18 cellular contexts compared by ENCODE assay signal in genomic region chr6:12280458-12280857, GRCh38. TPM values are rescaled to one million over a fixed set of nuclear protein-coding genes. Genes with fewer than 3 reads are reported as not detected.
DNase-seq lines count a peak whose midpoint lies in the region; ATAC-seq, FAIRE-seq and TF ChIP-seq lines count a peak whose summit lies in the region.
"Had no signal": no experiment of that assay in that cellular context is flagged by ENCODE, and none has a peak within 500 bp of the region (broad histone marks: within the 10 kb centered on the region; RNA-seq: fewer than 3 reads in every experiment).

No MANE protein-coding gene starts in this region.

- peak overlapping the region; percentile 58; the same call in 1 of the 2 replicates for H3K27ac ChIP-seq in ACC112 (ENCODE audit: low read depth, low read length)
- H3K27ac ChIP-seq in IMR-90 (ENCODE audit: insufficient read depth, low read length): no peak overlapping the region
- H3K27ac ChIP-seq in astrocyte (ENCODE audit: low read depth, low read length): no peak overlapping the region

- dilution Hi-C loops in IMR-90 (cut with HindIII; ENCODE audit: low sequenced_read_pairs, unreplicated experiment): no loop called here

- no peak overlapping the region for H3K56ac ChIP-seq in IMR-90 (ENCODE audit: extremely low read depth, insufficient read depth, low read length)

- H3K4me1 ChIP-seq in ACC112 (ENCODE audit: control insufficient read depth, insufficient read depth, low read length, unreplicated experiment) (peaks cover 20% of the 10 kb centered on the region), IMR-90 (ENCODE audit: control insufficient read depth, insufficient read depth, low read length) (peaks cover 4% of the 10 kb centered on the region), astrocyte (ENCODE audit: insufficient read depth, low read length) (peaks cover 6% of the 10 kb centered on the region)

- no peak overlapping the region for H2AK9ac ChIP-seq in IMR-90 (replicated peaks; ENCODE audit: low read depth, low read length, poor library complexity)

- peak overlapping the region; percentile 12 for H3K4me3 Mint-ChIP-seq in astrocyte (ENCODE audit: unreplicated experiment)
- H3K4me3 Mint-ChIP-seq: brain; T-helper 2 cell treated with Interferon-gamma antibody and Interleukin-4, amounts not matched to agents 5 μg/mL and 100 μg/mL, for 36 hours; type B pancreatic cell had no signal

- peaks cover 5% of the 10 kb centered on the region for H3K9me3 Mint-ChIP-seq in astrocyte (ENCODE audit: unreplicated experiment)
- H3K9me3 Mint-ChIP-seq: brain; T-helper 2 cell treated with Interferon-gamma antibody and Interleukin-4, amounts not matched to agents 5 μg/mL and 100 μg/mL, for 36 hours had no signal

- CTCF ChIA-PET in IMR-90 (lab: Yijun Ruan, JAX): interaction anchor here (0.9 to 3.8 kb wide), 2 partner anchors 9 to 325 kb away, joined by 3 to 16 read pairs; partner anchors contain the start of gene EDN1

- H2BK20ac ChIP-seq in IMR-90 (ENCODE audit: low read depth, low read length): no peak overlapping the region

- no peaks in the 10 kb centered on the region for H3K9me3 ChIP-seq in IMR-90 (ENCODE audit: control insufficient read depth, insufficient read depth, low read length)
- H3K9me3 ChIP-seq in astrocyte (ENCODE audit: insufficient read depth, low read depth, low read length): no peaks in the 10 kb centered on the region

- POLR2A ChIA-PET in IMR-90 (lab: Charles Lee; ENCODE audit: unreplicated experiment): no interaction called here

- H3K27me3 Mint-ChIP-seq in astrocyte (ENCODE audit: low read depth, unreplicated experiment): no peaks in the 10 kb centered on the region
- H3K27me3 Mint-ChIP-seq: type B pancreatic cell had no signal

- H3K9me1 ChIP-seq in IMR-90 (ENCODE audit: insufficient read depth, low read length): no peaks in the 10 kb centered on the region

- H3K4me3 ChIP-seq in ACC112 (ENCODE audit: low read depth, low read length) (peak overlapping the region; percentile 72; the same call in 1 of the 2 replicates), IMR-90 (ENCODE audit: insufficient read depth, low read depth, low read length) (no peak overlapping the region), astrocyte (ENCODE audit: insufficient read depth, low read depth, low read length) (no peak overlapping the region)

- peak overlapping the region; percentile 10 for H3K27ac Mint-ChIP-seq in astrocyte (ENCODE audit: unreplicated experiment)
- H3K27ac Mint-ChIP-seq: brain; T-helper 2 cell treated with Interferon-gamma antibody and Interleukin-4, amounts not matched to agents 5 μg/mL and 100 μg/mL, for 36 hours; type B pancreatic cell had no signal

- H2AK5ac ChIP-seq in IMR-90 (ENCODE audit: low read depth, low read length): no peak overlapping the region

- in situ Hi-C loops in IMR-90 (cut with MboI; ENCODE audit: low sequenced_read_pairs): no loop called here

- H3K36me3 ChIP-seq in ACC112 (ENCODE audit: insufficient read depth, low read length) (no peaks in the 10 kb centered on the region), IMR-90 (ENCODE audit: control insufficient read depth, insufficient read depth, low read length) (no peaks in the 10 kb centered on the region), astrocyte (ENCODE audit: insufficient read depth, low read length) (no peaks in the 10 kb centered on the region)

- ATAC-seq in IMR-90 (ENCODE audit: low read depth): peak; percentile 53; the same call in 1 of the 2 replicates
- ATAC-seq in GM18517 (IDR thresholded peaks at IDR 0.05; ENCODE audit: unreplicated experiment): no peak
- ATAC-seq in HG02884 (IDR thresholded peaks at IDR 0.05; ENCODE audit: unreplicated experiment): no peak

- H2BK15ac ChIP-seq in IMR-90 (ENCODE audit: low read depth, low read length): no peak overlapping the region

- H3K9ac ChIP-seq in IMR-90 (ENCODE audit: low read depth, low read length) (no peak overlapping the region), astrocyte (ENCODE audit: low read length) (no peak overlapping the region)

- H3K4ac ChIP-seq in IMR-90 (ENCODE audit: low read depth, low read length): no peak overlapping the region

- TF ChIP-seq CTCF in IMR-90 (conservative IDR thresholded peaks at IDR 0.05; ENCODE audit: low read depth, low read length) (no peak), astrocyte (IDR thresholded peaks at IDR 0.05; ENCODE audit: insufficient read depth, low read depth, low read length) (no peak)

- no peak overlapping the region for H3K14ac ChIP-seq in IMR-90 (replicated peaks; ENCODE audit: low read depth, low read length)

- H4K20me1 ChIP-seq in IMR-90 (ENCODE audit: insufficient read depth, low read length) (no peaks in the 10 kb centered on the region), astrocyte (ENCODE audit: insufficient read depth, low read length) (no peaks in the 10 kb centered on the region)

- no peak overlapping the region for H4K8ac ChIP-seq in IMR-90 (ENCODE audit: low read depth in 2 of 2, low read length in 2 of 2)

- WGBS in IMR-90 (ENCODE audit: extremely low coverage in 2 of 2, insufficient read length in 1 of 2), 2 experiments: no CpG with 5 or more reads among the region's 5 CpGs

- no peak overlapping the region for H3K23ac ChIP-seq in IMR-90 (ENCODE audit: low read depth, low read length)

- H3K79me2 ChIP-seq in ACC112 (ENCODE audit: control insufficient read depth, insufficient read depth, low read length, unreplicated experiment): no peaks in the 10 kb centered on the region
- no peaks in the 10 kb centered on the region for H3K79me2 ChIP-seq in astrocyte (ENCODE audit: insufficient read depth, low read length)

- H3K36me3 Mint-ChIP-seq in astrocyte (ENCODE audit: low read depth, unreplicated experiment): no peaks in the 10 kb centered on the region
- H3K36me3 Mint-ChIP-seq: brain, type B pancreatic cell had no signal

- no peak overlapping the region for H2BK120ac ChIP-seq in IMR-90 (ENCODE audit: low read depth, low read length)

- no peak overlapping the region for H2BK5ac ChIP-seq in IMR-90 (ENCODE audit: low read depth, low read length, poor library complexity, severe bottlenecking)

- BruUV-seq in IMR-90 (replicated peaks; lab: Mats Ljungman, UMichigan): no TSS peak

- H3K18ac ChIP-seq in IMR-90 (ENCODE audit: low read depth, low read length): no peak overlapping the region

- no peak for TF ChIP-seq RAD21 in IMR-90 (IDR thresholded peaks at IDR 0.05; ENCODE audit: low read length)

- H4K5ac ChIP-seq in IMR-90 (ENCODE audit: low read depth, low read length): no peak overlapping the region

- no peak for TF ChIP-seq POLR2A in IMR-90 (IDR thresholded peaks at IDR 0.05; ENCODE audit: low read depth, low read length)

- no peak for FAIRE-seq in astrocyte (lab: Jason Lieb, UNC)
- FAIRE-seq: frontal cortex, GM12891 had no signal

- peak overlapping the region; percentile 61 for H2AFZ ChIP-seq in ACC112 (ENCODE audit: low read length, unreplicated experiment)
- no peak overlapping the region for H2AFZ ChIP-seq in IMR-90 (replicated peaks; ENCODE audit: low read length, poor library complexity)
- no peak overlapping the region for H2AFZ ChIP-seq in astrocyte (ENCODE audit: low read depth, low read length)

- H3K27me3 ChIP-seq in ACC112 (ENCODE audit: insufficient read depth, low read length): no peaks in the 10 kb centered on the region
- H3K27me3 ChIP-seq in IMR-90 (ENCODE audit: control insufficient read depth, insufficient read depth, low read length): no peaks in the 10 kb centered on the region
- no peaks in the 10 kb centered on the region for H3K27me3 ChIP-seq in astrocyte (ENCODE audit: insufficient read depth, low read length)

- H3K79me1 ChIP-seq in IMR-90 (ENCODE audit: low read depth in 1 of 2, low read length in 2 of 2): no peaks in the 10 kb centered on the region

- H3K4me2 ChIP-seq in IMR-90 (ENCODE audit: low read depth, low read length): no peak overlapping the region
- peak overlapping the region; percentile 6 for H3K4me2 ChIP-seq in astrocyte (ENCODE audit: low read length)

- no peak overlapping the region for H4K91ac ChIP-seq in IMR-90 (ENCODE audit: insufficient read depth, low read depth, low read length)

- H3K4me1 Mint-ChIP-seq in astrocyte (ENCODE audit: low read depth, unreplicated experiment): peaks cover 21% of the 10 kb centered on the region
- H3K4me1 Mint-ChIP-seq: brain had no signal

- intact Hi-C loops in IMR-90 (cut with micrococcal nuclease): loop anchor here (10.0 kb wide), 1 partner anchor 196 kb away; no protein-coding TSS in a partner anchor

- DNase-seq in IMR-90 (peak; percentile 59), astrocyte (ENCODE audit: low read depth) (peak; percentile 56), iris pigment epithelial cell (ENCODE audit: low read depth) (peak; percentile 71), D341Med (ENCODE audit: low spot score) (no peak), RPMI8226 (no peak)
- DNase-seq: activated CD4-positive, alpha-beta T cell treated with anti-CD3 and anti-CD28 coated beads for 48 hours; NCI-H187; SIG-M5; small intestine had no signal

TF ChIP-seq in IMR-90, 13 proteins besides CTCF, POLR2A, EP300 and RAD21 (continues in another document):
- TF ChIP-seq CHD1 (IDR thresholded peaks at IDR 0.05; ENCODE audit: low read depth, low read length) (no peak), NFE2L2 (IDR thresholded peaks at IDR 0.05; ENCODE audit: low read depth, low read length) (no peak), BHLHE40 (IDR thresholded peaks at IDR 0.05; ENCODE audit: low read depth, low read length) (no peak), RCOR1 (IDR thresholded peaks at IDR 0.05; ENCODE audit: insufficient replicate concordance, low read length) (no peak), USF2 (IDR thresholded peaks at IDR 0.05; ENCODE audit: low read depth, low read length) (no peak), RFX5 (IDR thresholded peaks at IDR 0.05; ENCODE audit: low read depth, low read length) (no peak)

RNA-seq across cellular contexts. Expression of gene EDN1, which starts 9.7 kb away (rescaled TPM):
- total RNA-seq in IMR-90 (2012; rRNA removed) (5.6 and 8.6 TPM in 2 replicates), astrocyte (54.8 and 64.4 TPM in 2 replicates)
- 8.5 and 9.0 TPM in 2 replicates for polyA plus RNA-seq in IMR-90 (2012; rRNA removed)
- 3.2 and 5.6 TPM in 2 replicates for polyA plus RNA-seq in IMR-90 (2012; cell fraction: cytosol; rRNA removed)
- polyA plus RNA-seq in IMR-90 (2012; cell fraction: nucleus; rRNA removed; ENCODE audit: low replicate concordance): 7.5 and 15.6 TPM in 2 replicates
- total RNA-seq: A673 had no signal

Comparison
In these comparisons a context has a peak if more than half of its experiments do, and no peak if none do; other contexts are left out.
1. DNase-seq: peak in IMR-90 (single experiment), astrocyte (single experiment) and iris pigment epithelial cell (single experiment); none in D341Med (single experiment) and RPMI8226 (single experiment).